In the genomic region with DNA sequence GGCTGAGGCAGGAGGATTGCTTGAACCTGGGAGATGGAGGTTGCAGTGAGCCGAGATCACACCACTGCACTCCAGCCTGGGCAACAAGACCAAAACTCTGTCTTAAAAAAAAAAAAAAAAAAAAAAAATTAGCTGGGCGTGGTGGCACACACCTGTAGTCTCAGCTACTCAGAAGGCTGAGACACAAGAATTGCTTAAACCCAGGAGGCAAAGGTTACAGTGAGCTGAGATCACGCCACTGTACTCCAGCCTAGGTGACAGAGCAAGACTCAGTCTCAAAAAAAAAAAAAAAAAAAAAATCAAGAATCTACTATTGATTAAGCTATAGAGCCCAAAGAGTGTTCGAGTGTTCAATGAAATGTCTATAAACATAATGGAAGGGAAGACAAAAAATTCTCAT, we compare ENCODE assay signal across 5 cellular contexts. TPM values are rescaled to one million over a fixed set of nuclear protein-coding genes. Genes with fewer than 3 reads are reported as not detected.
DNase-seq lines count a peak whose midpoint lies in the region; ATAC-seq, FAIRE-seq and TF ChIP-seq lines count a peak whose summit lies in the region.
"Not testable (repeated sequence)": the region's sequence is repeated elsewhere in the genome, so short reads cannot be mapped to it uniquely, and the experiment has no call there.

No MANE protein-coding gene starts in this region.

- not testable (repeated sequence) for H3K4me3 ChIP-seq in Caco-2 (ENCODE audit: low read depth, low read length); brain microvascular endothelial cell (ENCODE audit: low read depth, low read length); small intestine (ENCODE audit: low read depth in 1 of 2, low read length in 2 of 2)

- not testable (repeated sequence) for H3K9me3 ChIP-seq in Caco-2; small intestine (ENCODE audit: control insufficient read depth, low read depth)

- peak; percentile 86 for ATAC-seq in left colon

- not testable (repeated sequence) for TF ChIP-seq CTCF in Caco-2 (IDR thresholded peaks at IDR 0.05; ENCODE audit: insufficient read depth in 1 of 2, low read depth in 1 of 2, low read length in 1 of 2, severe bottlenecking in 1 of 2, unreplicated experiment in 1 of 2); brain microvascular endothelial cell (IDR thresholded peaks at IDR 0.05; ENCODE audit: low read depth, low read length, missing control alignments); chondrocyte (IDR thresholded peaks at IDR 0.05)

- POLR2A ChIA-PET in Caco-2 (lab: Charles Lee), result not testable (repeated sequence)

- CTCF ChIA-PET in Caco-2 (lab: Charles Lee), result not testable (repeated sequence)

- FAIRE-seq in small intestine (lab: Jason Lieb, UNC), result not testable (repeated sequence)

- peak overlapping the region; percentile 72 for H3K27ac ChIP-seq in brain microvascular endothelial cell
- H3K27ac ChIP-seq in small intestine (ENCODE audit: low read depth in 1 of 2, low read length in 1 of 2), result not testable (repeated sequence)

- H3K4me1 ChIP-seq in Caco-2; small intestine (ENCODE audit: control insufficient read depth in 2 of 2, insufficient read depth in 1 of 2, low read depth in 1 of 2, low read length in 1 of 2): not testable (repeated sequence)

- H3K36me3 ChIP-seq in Caco-2 (ENCODE audit: control insufficient read depth, insufficient read depth, low read length); brain microvascular endothelial cell (replicated peaks); small intestine (ENCODE audit: control insufficient read depth in 2 of 2, insufficient read depth in 2 of 2, low read length in 2 of 2): not testable (repeated sequence)

- not testable (repeated sequence) for H3K4me3 Mint-ChIP-seq in Caco-2 (ENCODE audit: unreplicated experiment); chondrocyte (ENCODE audit: unreplicated experiment)

- H3K4me1 Mint-ChIP-seq in Caco-2 (ENCODE audit: low read depth, unreplicated experiment); chondrocyte (ENCODE audit: low read depth): not testable (repeated sequence)

- intact Hi-C loops in Caco-2 (cut with micrococcal nuclease; ENCODE audit: unreplicated experiment); left colon (cut with DNase I, micrococcal nuclease): not testable (repeated sequence)

- in situ Hi-C loops in brain microvascular endothelial cell (cut with HindIII; ENCODE audit: low pct_ligation_motif_present, low sequenced_read_pairs), result not testable (repeated sequence)

- H3K36me3 Mint-ChIP-seq in Caco-2 (ENCODE audit: insufficient read depth, unreplicated experiment) (peaks cover 39% of the 10 kb centered on the region), chondrocyte (ENCODE audit: low read depth) (peaks cover 17% of the 10 kb centered on the region)

- not testable (repeated sequence) for DNase-seq in Caco-2; brain microvascular endothelial cell; chondrocyte (ENCODE audit: low spot score); left colon
- peak; percentile 83 for DNase-seq in small intestine

- H3K27ac Mint-ChIP-seq in Caco-2 (ENCODE audit: unreplicated experiment) (peak overlapping the region; percentile 61), chondrocyte (ENCODE audit: unreplicated experiment) (peak overlapping the region; percentile 67)

- not testable (repeated sequence) for H3K9me3 Mint-ChIP-seq in Caco-2 (ENCODE audit: unreplicated experiment); chondrocyte (ENCODE audit: low read depth)

- 27 to 74% (median 52%) methylated on average over 3 to 4 of the region's 4 CpGs for WGBS in small intestine, 3 donors

- BruUV-seq in Caco-2 (replicated peaks; lab: Mats Ljungman, UMichigan), result not testable (repeated sequence)

- H3K27me3 Mint-ChIP-seq in Caco-2 (ENCODE audit: insufficient read depth, unreplicated experiment); chondrocyte (ENCODE audit: low read depth): not testable (repeated sequence)

- not testable (repeated sequence) for H3K27me3 ChIP-seq in Caco-2 (replicated peaks; ENCODE audit: control insufficient read depth, insufficient read depth, low read length); brain microvascular endothelial cell (replicated peaks); small intestine (ENCODE audit: control insufficient read depth in 2 of 2, insufficient read depth in 2 of 2, low read length in 2 of 2)

RNA-seq across cellular contexts. Expression of gene SUCLA2, which starts 55.9 kb away (rescaled TPM):
- 77.8 and 80.8 TPM in 2 replicates for total RNA-seq in Caco-2 (2022)
- 33.0 to 46.8 TPM (median 35.7 TPM) in 3 replicates for total RNA-seq in chondrocyte
- 10 to 100 TPM; 53.0 to 62.3 TPM for total RNA-seq in left colon
- polyA plus RNA-seq in small intestine, result 10 to 100 TPM; 57.8 to 91.2 (median 58.2) TPM
